In the genomic region with DNA sequence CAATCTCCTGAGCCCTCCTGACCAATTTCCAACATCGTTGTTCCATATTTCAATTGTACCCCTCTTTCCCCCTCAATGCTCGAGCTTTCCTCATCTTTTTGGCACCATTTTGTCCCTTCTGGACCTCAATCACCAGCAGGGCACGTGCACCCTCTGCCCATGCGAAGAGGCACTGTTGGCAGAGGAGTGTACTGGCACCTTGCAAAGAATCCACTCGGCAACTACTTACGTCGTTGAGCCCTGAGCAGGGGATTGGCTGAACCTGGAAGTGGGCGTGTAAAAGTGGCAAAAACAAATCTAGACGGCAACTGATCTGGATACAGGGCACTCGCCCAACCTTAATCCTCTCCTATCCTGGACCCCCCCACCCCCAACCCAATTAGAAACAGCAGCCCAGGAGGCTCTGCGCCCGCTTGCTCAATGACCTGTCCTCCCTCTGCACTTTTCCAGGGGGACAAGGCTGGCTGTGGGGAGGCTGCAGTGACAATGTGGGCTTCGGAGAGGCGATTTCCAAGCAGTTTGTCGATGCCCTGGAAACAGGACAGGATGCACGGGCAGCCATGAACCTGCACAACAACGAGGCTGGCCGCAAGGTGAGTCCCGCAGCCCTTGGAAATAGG, we compare ENCODE assay signal across 8 cellular contexts. TPM values are rescaled to one million over a fixed set of nuclear protein-coding genes. Genes with fewer than 3 reads are reported as not detected.
DNase-seq lines count a peak whose midpoint lies in the region; ATAC-seq, FAIRE-seq and TF ChIP-seq lines count a peak whose summit lies in the region.

No MANE protein-coding gene starts in this region.

- H3K36me3 Mint-ChIP-seq in natural killer cell treated with Interleukin-12 subunit alpha and Interleukin-12 subunit beta and Interleukin-15 and Interleukin-18, amount 100 ng/mL, for 72 hours: no peaks in the 10 kb centered on the region
- peaks cover 9 to 15% of the 10 kb centered on the region in 2 donors for H3K36me3 Mint-ChIP-seq in stimulated activated naive B cell treated with anti-CD40 and anti-IgM and Interleukin-4, amounts not matched to agents 10 μg/mL and 1 μg/mL and 100 μg/mL, for 72 hours

- peak overlapping the region; percentile 58 for H3K4me3 ChIP-seq in fibroblast of the aortic adventitia (ENCODE audit: low read depth, low read length)

- H3K9me3 ChIP-seq in KOPT-K1 (ENCODE audit: insufficient read depth, low read length, poor library complexity, severe bottlenecking): no peaks in the 10 kb centered on the region

- H3K36me3 ChIP-seq in KOPT-K1 (ENCODE audit: insufficient read depth, low read length): peaks cover 38% of the 10 kb centered on the region

- H3K9me3 Mint-ChIP-seq in natural killer cell treated with Interleukin-12 subunit alpha and Interleukin-12 subunit beta and Interleukin-15 and Interleukin-18, amount 100 ng/mL, for 72 hours: no peaks in the 10 kb centered on the region
- H3K9me3 Mint-ChIP-seq in stimulated activated naive B cell treated with anti-CD40 and anti-IgM and Interleukin-4, amounts not matched to agents 10 μg/mL and 1 μg/mL and 100 μg/mL, for 72 hours: peaks cover 2 to 3% of the 10 kb centered on the region in 2 donors

- TF ChIP-seq CTCF in fibroblast of the aortic adventitia (IDR thresholded peaks at IDR 0.05; ENCODE audit: insufficient read depth, low read length): no peak

- DNase-seq in DMS79 (lab: John Stamatoyannopoulos, UW) (peak; percentile 17), RCC 7860 (ENCODE audit: low spot score) (peak; percentile 66), fibroblast of the aortic adventitia (ENCODE audit: low read depth) (peak; percentile 83)
- peak; percentile 81 to 83 for DNase-seq in activated T-helper 1 cell treated with anti-CD3 and anti-CD28 coated beads, Interleukin-2, amount 50 U/mL, for 16 hours (ENCODE audit: low read depth in 1 of 2, low spot score in 1 of 2)
- peak; percentile 79 for DNase-seq in natural killer cell treated with Interleukin-12 subunit alpha and Interleukin-12 subunit beta and Interleukin-15 and Interleukin-18, amount 100 ng/mL, for 72 hours (ENCODE audit: low spot score)
- DNase-seq in stimulated activated naive B cell treated with anti-CD40 and anti-IgM and Interleukin-4, amounts not matched to agents 10 μg/mL and 1 μg/mL and 100 μg/mL, for 72 hours: peak; percentile 88

- peak; percentile 98 for ATAC-seq in GM21786 (IDR thresholded peaks at IDR 0.05; ENCODE audit: unreplicated experiment)
- ATAC-seq in natural killer cell treated with Interleukin-12 subunit alpha and Interleukin-12 subunit beta and Interleukin-15 and Interleukin-18, amount 100 ng/mL, for 72 hours: peak; percentile 94 to 96
- peak; percentile 99 for ATAC-seq in stimulated activated naive B cell treated with anti-CD40 and anti-IgM and Interleukin-4, amounts not matched to agents 10 μg/mL and 1 μg/mL and 100 μg/mL, for 72 hours (replicated peaks)

- FAIRE-seq in RCC 7860 (lab: Jason Lieb, UNC): peak; percentile 63

- peaks cover 14 to 17% of the 10 kb centered on the region in 2 donors for H3K4me1 Mint-ChIP-seq in natural killer cell treated with Interleukin-12 subunit alpha and Interleukin-12 subunit beta and Interleukin-15 and Interleukin-18, amount 100 ng/mL, for 72 hours (ENCODE audit: low read depth in 2 of 2)
- H3K4me1 Mint-ChIP-seq in stimulated activated naive B cell treated with anti-CD40 and anti-IgM and Interleukin-4, amounts not matched to agents 10 μg/mL and 1 μg/mL and 100 μg/mL, for 72 hours: peaks cover 11 to 25% of the 10 kb centered on the region in 2 donors

- H3K4me3 Mint-ChIP-seq in natural killer cell treated with Interleukin-12 subunit alpha and Interleukin-12 subunit beta and Interleukin-15 and Interleukin-18, amount 100 ng/mL, for 72 hours: peak overlapping the region; percentile 83
- H3K4me3 Mint-ChIP-seq in stimulated activated naive B cell treated with anti-CD40 and anti-IgM and Interleukin-4, amounts not matched to agents 10 μg/mL and 1 μg/mL and 100 μg/mL, for 72 hours: peak overlapping the region; percentile 85 to 87

- peaks cover 31 to 36% of the 10 kb centered on the region in 2 donors for H3K27me3 Mint-ChIP-seq in natural killer cell treated with Interleukin-12 subunit alpha and Interleukin-12 subunit beta and Interleukin-15 and Interleukin-18, amount 100 ng/mL, for 72 hours
- H3K27me3 Mint-ChIP-seq in stimulated activated naive B cell treated with anti-CD40 and anti-IgM and Interleukin-4, amounts not matched to agents 10 μg/mL and 1 μg/mL and 100 μg/mL, for 72 hours: peaks cover 31 to 35% of the 10 kb centered on the region in 2 donors

- H3K27ac Mint-ChIP-seq in natural killer cell treated with Interleukin-12 subunit alpha and Interleukin-12 subunit beta and Interleukin-15 and Interleukin-18, amount 100 ng/mL, for 72 hours: no peak overlapping the region
- peak overlapping the region; percentile 15 for H3K27ac Mint-ChIP-seq in stimulated activated naive B cell treated with anti-CD40 and anti-IgM and Interleukin-4, amounts not matched to agents 10 μg/mL and 1 μg/mL and 100 μg/mL, for 72 hours

- H3K27ac ChIP-seq in KOPT-K1 (ENCODE audit: low read depth, low read length, poor library complexity, severe bottlenecking): peak overlapping the region; percentile 81

RNA-seq across cellular contexts. Expression of a gene that starts 18.8 kb away (rescaled TPM):
- not detected in 2 replicates for total RNA-seq in fibroblast of the aortic adventitia (ENCODE audit: low replicate concordance)
- total RNA-seq in natural killer cell treated with Interleukin-12 subunit alpha and Interleukin-12 subunit beta and Interleukin-15 and Interleukin-18, amount 100 ng/mL, for 72 hours: not detected

RNA-seq across cellular contexts. Expression of a gene that starts 38.1 kb away (rescaled TPM):
- total RNA-seq in fibroblast of the aortic adventitia (ENCODE audit: low replicate concordance): 3.3 and 17.4 TPM in 2 replicates
- 10 to 100 TPM; 22.7 to 62.2 TPM for total RNA-seq in natural killer cell treated with Interleukin-12 subunit alpha and Interleukin-12 subunit beta and Interleukin-15 and Interleukin-18, amount 100 ng/mL, for 72 hours

RNA-seq across cellular contexts. Expression of a gene that starts 48.1 kb away (rescaled TPM):
- total RNA-seq in fibroblast of the aortic adventitia (ENCODE audit: low replicate concordance): 98.9 and 134 TPM in 2 replicates
- 100 to 1,000 TPM; 165 to 209 TPM for total RNA-seq in natural killer cell treated with Interleukin-12 subunit alpha and Interleukin-12 subunit beta and Interleukin-15 and Interleukin-18, amount 100 ng/mL, for 72 hours

RNA-seq across cellular contexts. Expression of a gene that starts 54.2 kb away (rescaled TPM):
- total RNA-seq in fibroblast of the aortic adventitia (ENCODE audit: low replicate concordance): 12.9 and 17.3 TPM in 2 replicates
- 10 to 100 TPM; 49.2 to 57.6 TPM for total RNA-seq in natural killer cell treated with Interleukin-12 subunit alpha and Interleukin-12 subunit beta and Interleukin-15 and Interleukin-18, amount 100 ng/mL, for 72 hours

Comparison
In these comparisons a context has a peak if more than half of its experiments do, and no peak if none do; other contexts are left out.
1. Peak in every context shown above with its lines: DNase-seq, ATAC-seq, H3K4me3 ChIP-seq and H3K27ac ChIP-seq.
2. DNase-seq: peak in every context shown above with its lines; median percentile 88 in stimulated activated naive B cell treated with anti-CD40 and anti-IgM and Interleukin-4, amounts not matched to agents 10 μg/mL and 1 μg/mL and 100 μg/mL, for 72 hours; 83 in fibroblast of the aortic adventitia; 82 in activated T-helper 1 cell treated with anti-CD3 and anti-CD28 coated beads, Interleukin-2, amount 50 U/mL, for 16 hours; 79 in natural killer cell treated with Interleukin-12 subunit alpha and Interleukin-12 subunit beta and Interleukin-15 and Interleukin-18, amount 100 ng/mL, for 72 hours; 66 in RCC 7860; 17 in DMS79.